In genomic region chr4:16893141-16893571, GRCh38 we compare ENCODE assay signal across 1 cellular context.
TF ChIP-seq lines count a peak whose summit lies in the region.

No MANE protein-coding gene starts in this region.

TF ChIP-seq in endothelial cell of umbilical vein, 7 proteins besides CTCF, POLR2A, EP300 and RAD21 (continued from another document):
- no peak for TF ChIP-seq MYC (IDR thresholded peaks at IDR 0.05; ENCODE audit: low read depth, low read length)
- no peak for TF ChIP-seq JUN (IDR thresholded peaks at IDR 0.05; ENCODE audit: borderline replicate concordance, insufficient read depth, insufficient read length, low read depth)
